Comparison of ENCODE assay signal across 25 cellular contexts in genomic region chrX:129452523-129452922, GRCh38.
DNase-seq lines count a peak whose midpoint lies in the region; ATAC-seq, FAIRE-seq and TF ChIP-seq lines count a peak whose summit lies in the region.
"Had no signal": no experiment of that assay in that cellular context is flagged by ENCODE, and none has a peak within 500 bp of the region (broad histone marks: within the 10 kb centered on the region; RNA-seq: fewer than 3 reads in every experiment).

No MANE protein-coding gene starts in this region.

- no peak overlapping the region for H2AFZ ChIP-seq in HepG2 (ENCODE audit: low read length)
- H2AFZ ChIP-seq in astrocyte (ENCODE audit: low read depth, low read length): no peak overlapping the region

- 98% methylated on average over 6 of the region's 6 CpGs for WGBS in HepG2 (ENCODE audit: low lambda C conversion rate)
- 73% methylated on average over 6 of the region's 6 CpGs for WGBS in right lobe of liver (ENCODE audit: insufficient coverage, low coverage, low lambda C conversion rate, missing lambda C conversion rate)
- 85 to 89% methylated on average over 6 of the region's 6 CpGs for WGBS in heart right ventricle, 2 donors

- TF ChIP-seq CTCF in HepG2 (CRISPR knock-in tag; IDR thresholded peaks at IDR 0.05) (no peak), right lobe of liver (IDR thresholded peaks at IDR 0.05) (no peak), astrocyte (IDR thresholded peaks at IDR 0.05; ENCODE audit: insufficient read depth, low read depth, low read length) (no peak), heart right ventricle (IDR thresholded peaks at IDR 0.05) (no peak)

- H3K79me2 ChIP-seq in HepG2 (ENCODE audit: insufficient read depth, low read length): no peaks in the 10 kb centered on the region
- no peaks in the 10 kb centered on the region for H3K79me2 ChIP-seq in astrocyte (ENCODE audit: insufficient read depth, low read length)

- no peaks in the 10 kb centered on the region for H3K4me1 Mint-ChIP-seq in astrocyte (ENCODE audit: low read depth, unreplicated experiment)
- H3K4me1 Mint-ChIP-seq: CD14-positive monocyte; CD4-positive, alpha-beta memory T cell; CD4-positive, CD25-positive, alpha-beta regulatory T cell; CD8-positive, alpha-beta memory T cell had no signal

- peaks cover 2% of the 10 kb centered on the region for H3K36me3 Mint-ChIP-seq in astrocyte (ENCODE audit: low read depth, unreplicated experiment)
- H3K36me3 Mint-ChIP-seq: CD14-positive monocyte; CD4-positive, alpha-beta memory T cell; CD4-positive, CD25-positive, alpha-beta regulatory T cell; CD8-positive, alpha-beta memory T cell had no signal

- no peak overlapping the region for H3K9ac ChIP-seq in HepG2 (ENCODE audit: insufficient read depth, low read depth, low read length)
- H3K9ac ChIP-seq in astrocyte (ENCODE audit: low read length): no peak overlapping the region
- H3K9ac ChIP-seq: BLaER1 had no signal

- no peak overlapping the region for H3K27ac ChIP-seq in HepG2 (ENCODE audit: extremely low read length, insufficient read depth, low read length)
- no peak overlapping the region for H3K27ac ChIP-seq in right lobe of liver
- no peak overlapping the region for H3K27ac ChIP-seq in astrocyte (ENCODE audit: low read depth, low read length)
- H3K27ac ChIP-seq in heart right ventricle: no peak overlapping the region
- H3K27ac ChIP-seq: 22Rv1, BLaER1 had no signal

- intact Hi-C loops in HepG2 (cut with micrococcal nuclease; ENCODE audit: unreplicated experiment): no loop called here
- intact Hi-C loops in right lobe of liver (cut with DNase I): no loop called here
- intact Hi-C loops in heart right ventricle (cut with DNase I): no loop called here

- H3K9me3 Mint-ChIP-seq in astrocyte (ENCODE audit: unreplicated experiment): peaks cover 1% of the 10 kb centered on the region
- H3K9me3 Mint-ChIP-seq: CD4-positive, CD25-positive, alpha-beta regulatory T cell had no signal

- TF ChIP-seq EP300 in HepG2 (IDR thresholded peaks at IDR 0.05; ENCODE audit: low read depth in 2 of 2, low read length in 2 of 2) (no peak), HepG2 (CRISPR knock-in tag; IDR thresholded peaks at IDR 0.05; ENCODE audit: borderline replicate concordance) (no peak)

- TF ChIP-seq POLR2A in HepG2 (IDR thresholded peaks at IDR 0.05; ENCODE audit: insufficient read depth in 1 of 2, low read depth in 2 of 2, low read length in 2 of 2) (no peak), right lobe of liver (IDR thresholded peaks at IDR 0.05) (no peak)

- TF ChIP-seq RAD21 in HepG2 (CRISPR knock-in tag; IDR thresholded peaks at IDR 0.05): no peak

- 0 out of 2 replicates have a peak, but pooled peaks cover 7% of the 10 kb centered on the region for H3K4me1 ChIP-seq in HepG2 (ENCODE audit: insufficient read depth, low read length)
- H3K4me1 ChIP-seq in right lobe of liver: no peaks in the 10 kb centered on the region
- no peaks in the 10 kb centered on the region for H3K4me1 ChIP-seq in astrocyte (ENCODE audit: insufficient read depth, low read length)
- H3K4me1 ChIP-seq in heart right ventricle: no peaks in the 10 kb centered on the region
- H3K4me1 ChIP-seq: BE2C, BLaER1 had no signal

- no peak for FAIRE-seq in HepG2 (lab: Jason Lieb, UNC)
- FAIRE-seq in astrocyte (lab: Jason Lieb, UNC): peak; percentile 65
- FAIRE-seq: GM12878, GM12892, GM19239 had no signal

- H3K4me2 ChIP-seq in HepG2 (ENCODE audit: low read depth, low read length) (no peak overlapping the region), astrocyte (ENCODE audit: low read length) (no peak overlapping the region)
- H3K4me2 ChIP-seq: BLaER1 had no signal

- H3K4me3 ChIP-seq in HepG2 (replicated peaks in 1 of 3; ENCODE audit: insufficient read depth in 1 of 3, low read depth in 2 of 3, low read length in 3 of 3) (no peak overlapping the region), right lobe of liver (no peak overlapping the region), astrocyte (ENCODE audit: insufficient read depth, low read depth, low read length) (no peak overlapping the region), heart right ventricle (no peak overlapping the region)
- H3K4me3 ChIP-seq: BLaER1, GM12878 had no signal

- no peak overlapping the region for H3K4me3 Mint-ChIP-seq in astrocyte (ENCODE audit: unreplicated experiment)
- H3K4me3 Mint-ChIP-seq: CD14-positive monocyte; CD4-positive, alpha-beta memory T cell; CD4-positive, CD25-positive, alpha-beta regulatory T cell; CD8-positive, alpha-beta memory T cell had no signal

- DNase-seq in HepG2 (ENCODE audit: low spot score) (no peak), right lobe of liver (no peak), astrocyte (ENCODE audit: low read depth) (no peak), HCEC 1CT (no peak), heart right ventricle (no peak)
- DNase-seq: ACHN; BE2C; C1 segment of cervical spinal cord; CD4-positive, alpha-beta memory T cell; CD4-positive, CD25-positive, alpha-beta regulatory T cell; CD8-positive, alpha-beta memory T cell; COR-L47; DMS 273 treated with DMSO at 0.1 percent for 48 hours; DMS153; DMS53; DMS79; DND-41; EL; GDM1 had no signal

- H3K36me3 ChIP-seq in HepG2 (replicated peaks in 1 of 2; ENCODE audit: control insufficient read depth in 1 of 2, insufficient read depth in 2 of 2, low read length in 2 of 2) (peaks cover 1 to 14% of the 10 kb centered on the region in 2 experiments; a peak in 3 of 5 replicates), right lobe of liver (no peaks in the 10 kb centered on the region), astrocyte (ENCODE audit: insufficient read depth, low read length) (no peaks in the 10 kb centered on the region), heart right ventricle (peaks cover 0 to 14% (median 0%) of the 10 kb centered on the region in 9 donors)
- H3K36me3 ChIP-seq: BE2C, BLaER1 had no signal

- H3K27me3 ChIP-seq in HepG2 (ENCODE audit: control insufficient read depth in 1 of 2, insufficient read depth in 2 of 2, low read length in 2 of 2) (no peaks in the 10 kb centered on the region), right lobe of liver (no peaks in the 10 kb centered on the region), astrocyte (ENCODE audit: insufficient read depth, low read length) (no peaks in the 10 kb centered on the region), heart right ventricle (no peaks in the 10 kb centered on the region)
- H3K27me3 ChIP-seq: BE2C had no signal

- in situ Hi-C loops in HepG2 (cut with HindIII; ENCODE audit: extremely low pct_ligation_motif_present, low pct_unique_long_range_greater_than_20kb): no loop called here

- BruUV-seq in HepG2 (replicated peaks; lab: Mats Ljungman, UMichigan): no TSS peak

- POLR2A ChIA-PET in HepG2 (lab: Yijun Ruan, JAX): no interaction called here

- no peak overlapping the region for H3K27ac Mint-ChIP-seq in astrocyte (ENCODE audit: unreplicated experiment)
- H3K27ac Mint-ChIP-seq: CD14-positive monocyte; CD4-positive, alpha-beta memory T cell; CD4-positive, CD25-positive, alpha-beta regulatory T cell; CD8-positive, alpha-beta memory T cell had no signal

- no peaks in the 10 kb centered on the region for H3K27me3 Mint-ChIP-seq in astrocyte (ENCODE audit: low read depth, unreplicated experiment)
- H3K27me3 Mint-ChIP-seq: CD4-positive, CD25-positive, alpha-beta regulatory T cell had no signal

- ATAC-seq in HepG2 (no peak), right lobe of liver (no peak), heart right ventricle (no peak)
- ATAC-seq: GM12878 had no signal

- no peaks in the 10 kb centered on the region for H3K9me3 ChIP-seq in HepG2 (ENCODE audit: low read length)
- no peaks in the 10 kb centered on the region for H3K9me3 ChIP-seq in right lobe of liver
- H3K9me3 ChIP-seq in astrocyte (ENCODE audit: insufficient read depth, low read depth, low read length): no peaks in the 10 kb centered on the region
- H3K9me3 ChIP-seq in heart right ventricle: no peaks in the 10 kb centered on the region
- H3K9me3 ChIP-seq: BE2C, BLaER1 had no signal

- H4K20me1 ChIP-seq in HepG2 (ENCODE audit: insufficient read depth, low read length) (peaks cover 4% of the 10 kb centered on the region; the same call in 1 of the 2 replicates), astrocyte (ENCODE audit: insufficient read depth, low read length) (no peaks in the 10 kb centered on the region)
- H4K20me1 ChIP-seq: BLaER1 had no signal

- CTCF ChIA-PET in HepG2 (lab: Yijun Ruan, JAX; ENCODE audit: low intra/inter-chr PET ratio, low total read pairs): no interaction called here

TF ChIP-seq in HepG2, 621 proteins besides CTCF, POLR2A, EP300 and RAD21 (continues in another document):
- TF ChIP-seq AKAP8 (CRISPR knock-in tag; IDR thresholded peaks at IDR 0.05): no peak
- TF ChIP-seq, protein P1, sequence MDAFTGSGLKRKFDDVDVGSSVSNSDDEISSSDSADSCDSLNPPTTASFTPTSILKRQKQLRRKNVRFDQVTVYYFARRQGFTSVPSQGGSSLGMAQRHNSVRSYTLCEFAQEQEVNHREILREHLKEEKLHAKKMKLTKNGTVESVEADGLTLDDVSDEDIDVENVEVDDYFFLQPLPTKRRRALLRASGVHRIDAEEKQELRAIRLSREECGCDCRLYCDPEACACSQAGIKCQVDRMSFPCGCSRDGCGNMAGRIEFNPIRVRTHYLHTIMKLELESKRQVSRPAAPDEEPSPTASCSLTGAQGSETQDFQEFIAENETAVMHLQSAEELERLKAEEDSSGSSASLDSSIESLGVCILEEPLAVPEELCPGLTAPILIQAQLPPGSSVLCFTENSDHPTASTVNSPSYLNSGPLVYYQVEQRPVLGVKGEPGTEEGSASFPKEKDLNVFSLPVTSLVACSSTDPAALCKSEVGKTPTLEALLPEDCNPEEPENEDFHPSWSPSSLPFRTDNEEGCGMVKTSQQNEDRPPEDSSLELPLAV (CRISPR knock-in tag; conservative IDR thresholded peaks at IDR 0.05; ENCODE audit: low read depth): no peak
- no peak for TF ChIP-seq ZNF232 (CRISPR knock-in tag; IDR thresholded peaks at IDR 0.05; ENCODE audit: borderline replicate concordance)
- no peak for TF ChIP-seq CAMTA2 (CRISPR knock-in tag; IDR thresholded peaks at IDR 0.05; ENCODE audit: borderline replicate concordance)
- TF ChIP-seq NCOA5 (CRISPR knock-in tag; IDR thresholded peaks at IDR 0.05): no peak
- peak; percentile 54 for TF ChIP-seq RBM22 (optimal IDR thresholded peaks at IDR 0.05; ENCODE audit: low read length)
